ENCODE assay signal across 8 cellular contexts in the genomic region with DNA sequence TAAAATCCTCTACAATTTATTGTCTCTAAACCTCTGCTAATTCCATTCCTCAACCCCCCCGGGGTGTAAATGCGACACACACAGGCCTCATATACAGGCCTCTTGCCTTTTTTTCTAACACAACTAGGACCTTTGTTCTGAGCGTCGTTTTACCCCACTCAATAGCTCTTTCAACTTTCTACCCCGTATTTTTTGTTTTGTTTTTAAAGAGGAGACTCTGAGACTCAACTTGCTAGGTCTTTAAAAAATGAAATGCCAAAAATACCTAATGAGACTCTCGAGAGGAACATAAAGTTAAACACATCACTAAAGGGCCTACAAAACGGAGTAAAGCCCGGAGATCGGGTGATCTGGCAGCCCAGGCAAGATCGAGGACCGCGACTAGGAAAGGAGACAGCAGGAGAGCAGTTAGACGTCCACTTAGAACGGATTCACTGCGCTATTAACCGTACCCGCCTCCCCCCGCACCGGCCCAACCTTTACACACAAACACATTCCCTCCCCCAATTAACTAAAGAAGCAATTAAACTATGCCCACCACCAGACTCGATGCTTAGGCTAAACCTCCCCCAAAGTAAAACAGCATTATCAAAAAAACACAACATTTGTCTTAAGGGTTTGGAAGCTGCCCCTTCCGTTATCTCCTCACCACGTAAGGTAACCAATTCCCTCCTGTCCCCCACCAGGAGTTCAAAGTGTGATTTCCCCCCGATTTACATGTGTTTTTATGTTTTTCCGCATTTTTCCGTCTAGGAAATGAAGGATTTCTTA. TPM values are rescaled to one million over a fixed set of nuclear protein-coding genes. Genes with fewer than 3 reads are reported as not detected.
DNase-seq lines count a peak whose midpoint lies in the region; ATAC-seq, FAIRE-seq and TF ChIP-seq lines count a peak whose summit lies in the region.

No MANE protein-coding gene starts in this region.

- TF ChIP-seq CTCF in astrocyte (IDR thresholded peaks at IDR 0.05; ENCODE audit: insufficient read depth, low read depth, low read length) = no peak

- no peak for ATAC-seq in HG03432 (IDR thresholded peaks at IDR 0.05; ENCODE audit: unreplicated experiment)

- DNase-seq in GM03348 (ENCODE audit: low spot score) (peak; percentile 26), OCI-M1 (lab: John Stamatoyannopoulos, UW) (peak; percentile 58), astrocyte (ENCODE audit: low read depth) (no peak), islet precursor cell (peak; percentile 60), T1000 (lab: John Stamatoyannopoulos, UW) (no peak), GM19239 (ENCODE audit: insufficient read length, low spot score) (no peak)
- DNase-seq in stimulated activated CD8-positive, alpha-beta memory T cell treated with anti-CD3 and anti-CD28 coated beads, Interleukin-15, amount 100 ng/mL, for 24 hours (ENCODE audit: low read depth) = peak; percentile 6

- H3K36me3 ChIP-seq in astrocyte (ENCODE audit: insufficient read depth, low read length) = peaks cover 8% of the 10 kb centered on the region

- peaks cover 57% of the 10 kb centered on the region for H4K20me1 ChIP-seq in astrocyte (ENCODE audit: insufficient read depth, low read length)

- H3K27me3 Mint-ChIP-seq in astrocyte (ENCODE audit: low read depth, unreplicated experiment) = no peaks in the 10 kb centered on the region

- peaks cover 15% of the 10 kb centered on the region for H3K4me1 Mint-ChIP-seq in astrocyte (ENCODE audit: low read depth, unreplicated experiment)

- peak overlapping the region; percentile 99 for H3K27ac Mint-ChIP-seq in astrocyte (ENCODE audit: unreplicated experiment)

- H3K27ac ChIP-seq in astrocyte (ENCODE audit: low read depth, low read length) = peak overlapping the region; percentile 89

- peaks cover 6% of the 10 kb centered on the region for H3K36me3 Mint-ChIP-seq in astrocyte (ENCODE audit: low read depth, unreplicated experiment)

- no peaks in the 10 kb centered on the region for H3K9me3 Mint-ChIP-seq in astrocyte (ENCODE audit: unreplicated experiment)

- peak overlapping the region; percentile 98 for H3K4me3 ChIP-seq in astrocyte (ENCODE audit: insufficient read depth, low read depth, low read length)

- peak overlapping the region; percentile 100 for H3K4me2 ChIP-seq in astrocyte (ENCODE audit: low read length)

- H3K4me3 Mint-ChIP-seq in astrocyte (ENCODE audit: unreplicated experiment) = peak overlapping the region; percentile 91

- FAIRE-seq in astrocyte (lab: Jason Lieb, UNC) = no peak
- FAIRE-seq in GM19239 (lab: Jason Lieb, UNC) = no peak

- H3K9me3 ChIP-seq in astrocyte (ENCODE audit: insufficient read depth, low read depth, low read length) = no peaks in the 10 kb centered on the region

- peaks cover 72% of the 10 kb centered on the region for H3K79me2 ChIP-seq in astrocyte (ENCODE audit: insufficient read depth, low read length)

- peaks cover 6% of the 10 kb centered on the region for H3K4me1 ChIP-seq in astrocyte (ENCODE audit: insufficient read depth, low read length)

- H3K9ac ChIP-seq in astrocyte (ENCODE audit: low read length) = peak overlapping the region; percentile 96

- no peak overlapping the region for H2AFZ ChIP-seq in astrocyte (ENCODE audit: low read depth, low read length)

- H3K27me3 ChIP-seq in astrocyte (ENCODE audit: insufficient read depth, low read length) = no peaks in the 10 kb centered on the region

RNA-seq across cellular contexts. Expression of a gene that starts 1.6 kb away (rescaled TPM):
- total RNA-seq in astrocyte = 366 and 379 TPM in 2 replicates

RNA-seq across cellular contexts. Expression of a gene that starts 2.1 kb away (rescaled TPM):
- total RNA-seq in astrocyte = 1.9 and 2.8 TPM in 2 replicates

Comparison
In these comparisons a context has a peak if more than half of its experiments do, and no peak if none do; other contexts are left out.
1. DNase-seq: peak in GM03348 (single experiment), OCI-M1 (single experiment), islet precursor cell (single experiment) and stimulated activated CD8-positive, alpha-beta memory T cell treated with anti-CD3 and anti-CD28 coated beads, Interleukin-15, amount 100 ng/mL, for 24 hours (single experiment); none in astrocyte (single experiment), T1000 (single experiment) and GM19239 (single experiment).